Comparison of ENCODE assay signal across 9 cellular contexts in the genomic region with DNA sequence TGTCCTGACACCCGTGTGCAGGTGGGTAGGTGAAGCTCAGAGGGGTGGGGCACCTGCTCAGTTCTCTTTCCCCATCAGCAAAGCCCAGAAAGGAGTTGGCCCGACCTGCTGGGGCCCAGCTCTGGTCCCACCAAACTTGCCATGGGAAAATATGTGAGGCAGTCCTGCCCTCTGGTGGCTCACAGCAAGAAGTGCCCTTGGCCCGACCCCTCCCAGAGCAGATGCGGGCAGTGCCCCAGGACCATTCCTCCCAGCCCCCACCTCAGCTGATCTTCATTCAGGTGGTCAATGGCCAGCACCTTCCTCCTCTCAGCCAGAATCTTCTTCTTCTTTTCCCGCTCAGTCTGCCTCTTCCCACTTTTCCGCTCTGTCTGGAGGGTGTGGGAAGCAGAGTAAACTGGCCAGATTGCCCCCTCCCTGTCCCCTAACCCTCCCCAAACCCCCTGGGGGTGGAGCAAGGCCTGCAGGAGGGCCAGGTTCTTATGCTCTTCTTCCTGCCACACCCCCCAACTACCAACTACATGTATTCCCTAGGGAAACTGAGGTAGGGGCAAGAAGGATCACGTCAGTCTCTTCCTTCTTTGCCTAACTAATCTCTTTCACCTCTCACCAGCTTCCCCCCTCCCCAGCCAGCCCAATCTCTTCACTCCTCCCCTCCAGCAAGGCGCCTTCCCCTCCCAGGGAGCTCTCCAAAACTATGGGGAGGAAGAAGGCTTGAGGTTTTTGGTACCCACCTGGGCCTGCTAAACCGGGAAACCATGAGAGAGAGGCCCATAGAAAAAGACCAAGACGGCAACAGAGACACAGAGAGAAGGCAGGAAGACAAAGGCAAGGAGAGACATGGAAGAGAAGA.
A peak's percentile ranks its signal among the peaks of the same experiment; 100 is the strongest.
DNase-seq lines count a peak whose midpoint lies in the region; ATAC-seq lines count a peak whose summit lies in the region.
"Had no signal": no experiment of that assay in that cellular context is flagged by ENCODE, and none has a peak within 500 bp of the region (broad histone marks: within the 10 kb centered on the region; RNA-seq: fewer than 3 reads in every experiment).

No MANE protein-coding gene starts in this region.

- no peaks in the 10 kb centered on the region for H3K4me1 ChIP-seq in effector memory CD4-positive, alpha-beta T cell (ENCODE audit: control insufficient read depth, insufficient read depth, low read length, poor library complexity, severe bottlenecking)

- H3K36me3 ChIP-seq in effector memory CD4-positive, alpha-beta T cell (ENCODE audit: control insufficient read depth, insufficient read depth, low read length) = no peaks in the 10 kb centered on the region

- no peaks in the 10 kb centered on the region for H3K9me3 ChIP-seq in effector memory CD4-positive, alpha-beta T cell (ENCODE audit: control insufficient read depth, low read length)

- no peak for ATAC-seq in GM18907 (IDR thresholded peaks at IDR 0.05; ENCODE audit: unreplicated experiment)
- no peak for ATAC-seq in GM18519 (IDR thresholded peaks at IDR 0.05; ENCODE audit: low FRiP score, unreplicated experiment)

- H3K27ac ChIP-seq in effector memory CD4-positive, alpha-beta T cell (ENCODE audit: insufficient read depth, low read length, poor library complexity, severe bottlenecking) = no peak overlapping the region

- no peaks in the 10 kb centered on the region for H3K27me3 ChIP-seq in effector memory CD4-positive, alpha-beta T cell (replicated peaks; ENCODE audit: control insufficient read depth, insufficient read depth, low read length, poor library complexity, severe bottlenecking)

- peak; percentile 45 for DNase-seq in DMS153 (lab: John Stamatoyannopoulos, UW)
- DNase-seq in HCEC 1CT = peak; percentile 19
- peak; percentile 54 for DNase-seq in RKO (ENCODE audit: low spot score)
- DNase-seq in ecto neural progenitor cell (ENCODE audit: low spot score) = peak; percentile 83
- peak; percentile 37 for DNase-seq in medulla oblongata (ENCODE audit: extremely low spot score)
- no peak for DNase-seq in effector memory CD4-positive, alpha-beta T cell
- DNase-seq: T-cell had no signal

- no peak overlapping the region for H3K4me3 ChIP-seq in effector memory CD4-positive, alpha-beta T cell (ENCODE audit: insufficient read depth, low read depth, low read length, poor library complexity, severe bottlenecking)

Comparison
In these comparisons a context has a peak if more than half of its experiments do, and no peak if none do; other contexts are left out.
1. DNase-seq: peak in DMS153 (single experiment), HCEC 1CT (single experiment), RKO (single experiment), ecto neural progenitor cell (single experiment) and medulla oblongata (single experiment); none in effector memory CD4-positive, alpha-beta T cell (0 of 3).